ENCODE assay signal across 11 cellular contexts in genomic region chr12:110903511-110903910, GRCh38. TPM values are rescaled to one million over a fixed set of nuclear protein-coding genes. Genes with fewer than 3 reads are reported as not detected.
"Had no signal": no experiment of that assay in that cellular context is flagged by ENCODE, and none has a peak within 500 bp of the region (broad histone marks: within the 10 kb centered on the region; RNA-seq: fewer than 3 reads in every experiment).

No MANE protein-coding gene starts in this region.

- H3K4me3 ChIP-seq: GM23248, HAP-1 had no signal

- H2AFZ ChIP-seq: GM23248 had no signal

- H3K36me3 ChIP-seq: HAP-1 had no signal

- FAIRE-seq: HTR-8/SVneo had no signal

- H3K9me3 ChIP-seq: HAP-1 had no signal

- H3K27me3 Mint-ChIP-seq: IgD-negative memory B cell had no signal

- H3K9ac ChIP-seq: GM23248 had no signal

- H3K27ac Mint-ChIP-seq: HFFc6, IgD-negative memory B cell had no signal

- H3K9me3 Mint-ChIP-seq: HFFc6, IgD-negative memory B cell had no signal

- H3K4me1 ChIP-seq: HAP-1 had no signal

- H3K4me3 Mint-ChIP-seq: HFFc6 had no signal

- H3K27ac ChIP-seq: GM23248 had no signal

- ATAC-seq: HCT116 had no signal

- DNase-seq: GM23248, GOT3, H7, HFFc6, KG1 had no signal

RNA-seq across cellular contexts. Expression of gene MYL2, which starts 16.9 kb away (rescaled TPM):
- total RNA-seq: GM23248, H4, H7, HFFc6, HT-29 had no signal
- polyA plus RNA-seq: GM23248 had no signal

RNA-seq across cellular contexts. Expression of gene CCDC63, which starts 56.7 kb away (rescaled TPM):
- total RNA-seq: GM23248, H4, HFFc6, HT-29 had no signal
- polyA plus RNA-seq: GM23248, IgD-negative memory B cell had no signal
